ENCODE assay signal across 1 cellular context in genomic region chr17:43562679-43563146, GRCh38.
TF ChIP-seq lines count a peak whose summit lies in the region.

No MANE protein-coding gene starts in this region.

TF ChIP-seq in HepG2, 621 proteins besides CTCF, POLR2A, EP300 and RAD21 (continued from another document and continues in another):
- TF ChIP-seq NFYB (CRISPR knock-in tag; IDR thresholded peaks at IDR 0.05) (no peak), FOXK1 (CRISPR knock-in tag; IDR thresholded peaks at IDR 0.05; ENCODE audit: borderline replicate concordance, low read depth) (no peak), LBX2 (CRISPR knock-in tag; IDR thresholded peaks at IDR 0.05; ENCODE audit: borderline replicate concordance) (no peak), ZBTB33 (CRISPR knock-in tag; IDR thresholded peaks at IDR 0.05) (no peak), ZNF563 (CRISPR knock-in tag; IDR thresholded peaks at IDR 0.05) (no peak), RNF2 (conservative IDR thresholded peaks at IDR 0.05; ENCODE audit: low read depth) (no peak), NFIC (IDR thresholded peaks at IDR 0.05; ENCODE audit: low read length) (no peak), ZNF574 (CRISPR knock-in tag; IDR thresholded peaks at IDR 0.05) (no peak), SUZ12 (IDR thresholded peaks at IDR 0.05; ENCODE audit: low read depth, low read length) (no peak), ZNF577 (CRISPR knock-in tag; IDR thresholded peaks at IDR 0.05; ENCODE audit: borderline replicate concordance, low read depth) (no peak), SALL2 (CRISPR knock-in tag; IDR thresholded peaks at IDR 0.05) (no peak), JUND (CRISPR knock-in tag; IDR thresholded peaks at IDR 0.05) (no peak), HOXA3 (CRISPR knock-in tag; IDR thresholded peaks at IDR 0.05) (peak; percentile 29; the same call in 1 of the 2 replicates), ZNF10 (CRISPR knock-in tag; IDR thresholded peaks at IDR 0.05; ENCODE audit: borderline replicate concordance, low read depth) (no peak), SNAPC4 (CRISPR knock-in tag; IDR thresholded peaks at IDR 0.05) (no peak), SP5 (CRISPR knock-in tag; IDR thresholded peaks at IDR 0.05; ENCODE audit: borderline replicate concordance, low read depth) (peak; percentile 40; the same call in 1 of the 2 replicates), DRAP1 (CRISPR knock-in tag; IDR thresholded peaks at IDR 0.05) (peak; percentile 34; the same call in 1 of the 2 replicates), ZNF564 (CRISPR knock-in tag; IDR thresholded peaks at IDR 0.05) (no peak), ZNF773 (CRISPR knock-in tag; IDR thresholded peaks at IDR 0.05; ENCODE audit: borderline replicate concordance) (no peak), RFXAP (CRISPR knock-in tag; IDR thresholded peaks at IDR 0.05; ENCODE audit: borderline replicate concordance) (no peak), NR1H2 (CRISPR knock-in tag; IDR thresholded peaks at IDR 0.05; ENCODE audit: borderline replicate concordance, low read depth) (no peak), ZNF747 (CRISPR knock-in tag; IDR thresholded peaks at IDR 0.05; ENCODE audit: borderline replicate concordance) (no peak), ZC3H13 (CRISPR knock-in tag; IDR thresholded peaks at IDR 0.05) (no peak), POLR2G (IDR thresholded peaks at IDR 0.05; ENCODE audit: low read depth, low read length) (no peak)
- TF ChIP-seq, protein P1, sequence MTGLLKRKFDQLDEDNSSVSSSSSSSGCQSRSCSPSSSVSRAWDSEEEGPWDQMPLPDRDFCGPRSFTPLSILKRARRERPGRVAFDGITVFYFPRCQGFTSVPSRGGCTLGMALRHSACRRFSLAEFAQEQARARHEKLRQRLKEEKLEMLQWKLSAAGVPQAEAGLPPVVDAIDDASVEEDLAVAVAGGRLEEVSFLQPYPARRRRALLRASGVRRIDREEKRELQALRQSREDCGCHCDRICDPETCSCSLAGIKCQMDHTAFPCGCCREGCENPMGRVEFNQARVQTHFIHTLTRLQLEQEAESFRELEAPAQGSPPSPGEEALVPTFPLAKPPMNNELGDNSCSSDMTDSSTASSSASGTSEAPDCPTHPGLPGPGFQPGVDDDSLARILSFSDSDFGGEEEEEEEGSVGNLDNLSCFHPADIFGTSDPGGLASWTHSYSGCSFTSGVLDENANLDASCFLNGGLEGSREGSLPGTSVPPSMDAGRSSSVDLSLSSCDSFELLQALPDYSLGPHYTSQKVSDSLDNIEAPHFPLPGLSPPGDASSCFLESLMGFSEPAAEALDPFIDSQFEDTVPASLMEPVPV (CRISPR knock-in tag; IDR thresholded peaks at IDR 0.05), result no peak
- TF ChIP-seq, protein P2, sequence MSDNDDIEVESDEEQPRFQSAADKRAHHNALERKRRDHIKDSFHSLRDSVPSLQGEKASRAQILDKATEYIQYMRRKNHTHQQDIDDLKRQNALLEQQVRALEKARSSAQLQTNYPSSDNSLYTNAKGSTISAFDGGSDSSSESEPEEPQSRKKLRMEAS (IDR thresholded peaks at IDR 0.05), result no peak
- TF ChIP-seq, protein P3, sequence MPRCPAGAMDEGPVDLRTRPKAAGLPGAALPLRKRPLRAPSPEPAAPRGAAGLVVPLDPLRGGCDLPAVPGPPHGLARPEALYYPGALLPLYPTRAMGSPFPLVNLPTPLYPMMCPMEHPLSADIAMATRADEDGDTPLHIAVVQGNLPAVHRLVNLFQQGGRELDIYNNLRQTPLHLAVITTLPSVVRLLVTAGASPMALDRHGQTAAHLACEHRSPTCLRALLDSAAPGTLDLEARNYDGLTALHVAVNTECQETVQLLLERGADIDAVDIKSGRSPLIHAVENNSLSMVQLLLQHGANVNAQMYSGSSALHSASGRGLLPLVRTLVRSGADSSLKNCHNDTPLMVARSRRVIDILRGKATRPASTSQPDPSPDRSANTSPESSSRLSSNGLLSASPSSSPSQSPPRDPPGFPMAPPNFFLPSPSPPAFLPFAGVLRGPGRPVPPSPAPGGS (CRISPR knock-in tag; IDR thresholded peaks at IDR 0.05), result no peak
- TF ChIP-seq, protein P4, sequence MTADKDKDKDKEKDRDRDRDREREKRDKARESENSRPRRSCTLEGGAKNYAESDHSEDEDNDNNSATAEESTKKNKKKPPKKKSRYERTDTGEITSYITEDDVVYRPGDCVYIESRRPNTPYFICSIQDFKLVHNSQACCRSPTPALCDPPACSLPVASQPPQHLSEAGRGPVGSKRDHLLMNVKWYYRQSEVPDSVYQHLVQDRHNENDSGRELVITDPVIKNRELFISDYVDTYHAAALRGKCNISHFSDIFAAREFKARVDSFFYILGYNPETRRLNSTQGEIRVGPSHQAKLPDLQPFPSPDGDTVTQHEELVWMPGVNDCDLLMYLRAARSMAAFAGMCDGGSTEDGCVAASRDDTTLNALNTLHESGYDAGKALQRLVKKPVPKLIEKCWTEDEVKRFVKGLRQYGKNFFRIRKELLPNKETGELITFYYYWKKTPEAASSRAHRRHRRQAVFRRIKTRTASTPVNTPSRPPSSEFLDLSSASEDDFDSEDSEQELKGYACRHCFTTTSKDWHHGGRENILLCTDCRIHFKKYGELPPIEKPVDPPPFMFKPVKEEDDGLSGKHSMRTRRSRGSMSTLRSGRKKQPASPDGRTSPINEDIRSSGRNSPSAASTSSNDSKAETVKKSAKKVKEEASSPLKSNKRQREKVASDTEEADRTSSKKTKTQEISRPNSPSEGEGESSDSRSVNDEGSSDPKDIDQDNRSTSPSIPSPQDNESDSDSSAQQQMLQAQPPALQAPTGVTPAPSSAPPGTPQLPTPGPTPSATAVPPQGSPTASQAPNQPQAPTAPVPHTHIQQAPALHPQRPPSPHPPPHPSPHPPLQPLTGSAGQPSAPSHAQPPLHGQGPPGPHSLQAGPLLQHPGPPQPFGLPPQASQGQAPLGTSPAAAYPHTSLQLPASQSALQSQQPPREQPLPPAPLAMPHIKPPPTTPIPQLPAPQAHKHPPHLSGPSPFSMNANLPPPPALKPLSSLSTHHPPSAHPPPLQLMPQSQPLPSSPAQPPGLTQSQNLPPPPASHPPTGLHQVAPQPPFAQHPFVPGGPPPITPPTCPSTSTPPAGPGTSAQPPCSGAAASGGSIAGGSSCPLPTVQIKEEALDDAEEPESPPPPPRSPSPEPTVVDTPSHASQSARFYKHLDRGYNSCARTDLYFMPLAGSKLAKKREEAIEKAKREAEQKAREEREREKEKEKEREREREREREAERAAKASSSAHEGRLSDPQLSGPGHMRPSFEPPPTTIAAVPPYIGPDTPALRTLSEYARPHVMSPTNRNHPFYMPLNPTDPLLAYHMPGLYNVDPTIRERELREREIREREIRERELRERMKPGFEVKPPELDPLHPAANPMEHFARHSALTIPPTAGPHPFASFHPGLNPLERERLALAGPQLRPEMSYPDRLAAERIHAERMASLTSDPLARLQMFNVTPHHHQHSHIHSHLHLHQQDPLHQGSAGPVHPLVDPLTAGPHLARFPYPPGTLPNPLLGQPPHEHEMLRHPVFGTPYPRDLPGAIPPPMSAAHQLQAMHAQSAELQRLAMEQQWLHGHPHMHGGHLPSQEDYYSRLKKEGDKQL (CRISPR knock-in tag; IDR thresholded peaks at IDR 0.05; ENCODE audit: low read depth), result no peak
- TF ChIP-seq, protein P5, sequence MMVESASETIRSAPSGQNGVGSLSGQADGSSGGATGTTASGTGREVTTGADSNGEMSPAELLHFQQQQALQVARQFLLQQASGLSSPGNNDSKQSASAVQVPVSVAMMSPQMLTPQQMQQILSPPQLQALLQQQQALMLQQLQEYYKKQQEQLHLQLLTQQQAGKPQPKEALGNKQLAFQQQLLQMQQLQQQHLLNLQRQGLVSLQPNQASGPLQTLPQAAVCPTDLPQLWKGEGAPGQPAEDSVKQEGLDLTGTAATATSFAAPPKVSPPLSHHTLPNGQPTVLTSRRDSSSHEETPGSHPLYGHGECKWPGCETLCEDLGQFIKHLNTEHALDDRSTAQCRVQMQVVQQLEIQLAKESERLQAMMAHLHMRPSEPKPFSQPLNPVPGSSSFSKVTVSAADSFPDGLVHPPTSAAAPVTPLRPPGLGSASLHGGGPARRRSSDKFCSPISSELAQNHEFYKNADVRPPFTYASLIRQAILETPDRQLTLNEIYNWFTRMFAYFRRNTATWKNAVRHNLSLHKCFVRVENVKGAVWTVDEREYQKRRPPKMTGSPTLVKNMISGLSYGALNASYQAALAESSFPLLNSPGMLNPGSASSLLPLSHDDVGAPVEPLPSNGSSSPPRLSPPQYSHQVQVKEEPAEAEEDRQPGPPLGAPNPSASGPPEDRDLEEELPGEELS (CRISPR knock-in tag; IDR thresholded peaks at IDR 0.05), result 0 out of 2 replicates have a peak, but pooled peaks have one; percentile 31
- TF ChIP-seq, protein P6, sequence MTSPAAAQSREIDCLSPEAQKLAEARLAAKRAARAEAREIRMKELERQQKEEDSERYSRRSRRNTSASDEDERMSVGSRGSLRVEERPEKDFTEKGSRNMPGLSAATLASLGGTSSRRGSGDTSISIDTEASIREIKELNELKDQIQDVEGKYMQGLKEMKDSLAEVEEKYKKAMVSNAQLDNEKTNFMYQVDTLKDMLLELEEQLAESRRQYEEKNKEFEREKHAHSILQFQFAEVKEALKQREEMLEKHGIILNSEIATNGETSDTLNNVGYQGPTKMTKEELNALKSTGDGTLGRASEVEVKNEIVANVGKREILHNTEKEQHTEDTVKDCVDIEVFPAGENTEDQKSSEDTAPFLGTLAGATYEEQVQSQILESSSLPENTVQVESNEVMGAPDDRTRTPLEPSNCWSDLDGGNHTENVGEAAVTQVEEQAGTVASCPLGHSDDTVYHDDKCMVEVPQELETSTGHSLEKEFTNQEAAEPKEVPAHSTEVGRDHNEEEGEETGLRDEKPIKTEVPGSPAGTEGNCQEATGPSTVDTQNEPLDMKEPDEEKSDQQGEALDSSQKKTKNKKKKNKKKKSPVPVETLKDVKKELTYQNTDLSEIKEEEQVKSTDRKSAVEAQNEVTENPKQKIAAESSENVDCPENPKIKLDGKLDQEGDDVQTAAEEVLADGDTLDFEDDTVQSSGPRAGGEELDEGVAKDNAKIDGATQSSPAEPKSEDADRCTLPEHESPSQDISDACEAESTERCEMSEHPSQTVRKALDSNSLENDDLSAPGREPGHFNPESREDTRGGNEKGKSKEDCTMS (CRISPR knock-in tag; conservative IDR thresholded peaks at IDR 0.05), result no peak
